Comparison of ENCODE assay signal across 27 cellular contexts in genomic region chr16:83803811-83804210, GRCh38. TPM values are rescaled to one million over a fixed set of nuclear protein-coding genes. Genes with fewer than 3 reads are reported as not detected.
DNase-seq lines count a peak whose midpoint lies in the region; ATAC-seq and TF ChIP-seq lines count a peak whose summit lies in the region.
"Had no signal": no experiment of that assay in that cellular context is flagged by ENCODE, and none has a peak within 500 bp of the region (broad histone marks: within the 10 kb centered on the region; RNA-seq: fewer than 3 reads in every experiment).

No MANE protein-coding gene starts in this region.

- CTCF ChIA-PET in WTC11 (lab: Charles Lee) = no interaction called here

- TF ChIP-seq POLR2A in prostate gland (IDR thresholded peaks at IDR 0.05) = no peak

- no peaks in the 10 kb centered on the region for H3K9me3 Mint-ChIP-seq in WTC11
- H3K9me3 Mint-ChIP-seq: activated T-cell treated with anti-CD3 and anti-CD28 coated beads, Interleukin-2, amount 50 U/mL, for 24 hours; CD4-positive, alpha-beta T cell had no signal

- peaks cover 5% of the 10 kb centered on the region for H3K36me3 Mint-ChIP-seq in WTC11

- peak overlapping the region; percentile 67 to 89 for H3K27ac ChIP-seq in esophagus (ENCODE audit: low read depth in 2 of 2, low read length in 1 of 2)
- peak overlapping the region; percentile 64 to 77 for H3K27ac ChIP-seq in prostate gland
- H3K27ac ChIP-seq: 22Rv1, GM23248, heart right ventricle, lower lobe of right lung, sigmoid colon had no signal

- H3K36me3 ChIP-seq in esophagus (ENCODE audit: control insufficient read depth in 2 of 2, insufficient read depth in 2 of 2, low read length in 1 of 2) (no peaks in the 10 kb centered on the region), prostate gland (no peaks in the 10 kb centered on the region)
- H3K36me3 ChIP-seq: heart right ventricle, lower lobe of right lung, neutrophil, sigmoid colon had no signal

- ATAC-seq in WTC11 (no peak), HG02759 (IDR thresholded peaks at IDR 0.05; ENCODE audit: unreplicated experiment) (no peak)
- ATAC-seq in activated CD4-positive, CD25-positive, alpha-beta regulatory T cell treated with anti-CD3 and anti-CD28 coated beads, Interleukin-2, amount 50 U/mL, for 24 hours = no peak
- ATAC-seq: heart right ventricle, lower lobe of right lung, mucosa of descending colon had no signal

- H3K4me1 ChIP-seq in esophagus (ENCODE audit: control insufficient read depth in 2 of 2, insufficient read depth in 2 of 2, low read length in 1 of 2) (peaks cover 0 to 4% of the 10 kb centered on the region in 2 donors), prostate gland (replicated peaks) (peaks cover 3% of the 10 kb centered on the region)

- POLR2A ChIA-PET in WTC11 (lab: Charles Lee) = no interaction called here

- no peak overlapping the region for H3K4me3 Mint-ChIP-seq in WTC11
- H3K4me3 Mint-ChIP-seq: activated T-cell treated with anti-CD3 and anti-CD28 coated beads, Interleukin-2, amount 50 U/mL, for 24 hours; CD4-positive, alpha-beta T cell had no signal

- H3K4me3 ChIP-seq in esophagus (ENCODE audit: low read depth in 1 of 2, low read length in 2 of 2) = no peak overlapping the region
- H3K4me3 ChIP-seq in prostate gland = no peak overlapping the region
- H3K4me3 ChIP-seq: GM23248, heart right ventricle, lower lobe of right lung, mucosa of descending colon, sigmoid colon had no signal

- no peak for TF ChIP-seq CTCF in WTC11 (IDR thresholded peaks at IDR 0.05)
- TF ChIP-seq CTCF in prostate gland (IDR thresholded peaks at IDR 0.05) = no peak

- intact Hi-C loops in prostate gland (cut with DNase I) = no loop called here

- 0 out of 2 replicates have a peak, but pooled peaks cover 2% of the 10 kb centered on the region for H3K27me3 Mint-ChIP-seq in WTC11 (ENCODE audit: low read depth)

- H3K9me3 ChIP-seq in esophagus (ENCODE audit: control insufficient read depth in 2 of 2, insufficient read depth in 1 of 2, low read depth in 1 of 2, low read length in 1 of 2) = no peaks in the 10 kb centered on the region
- no peaks in the 10 kb centered on the region for H3K9me3 ChIP-seq in prostate gland
- H3K9me3 ChIP-seq: heart right ventricle, lower lobe of right lung, mucosa of descending colon, neutrophil, sigmoid colon had no signal

- H3K27me3 ChIP-seq in esophagus (ENCODE audit: control insufficient read depth in 1 of 2, insufficient read depth in 2 of 2, low read length in 2 of 2) (no peaks in the 10 kb centered on the region), prostate gland (replicated peaks; ENCODE audit: insufficient read depth) (no peaks in the 10 kb centered on the region)
- H3K27me3 ChIP-seq: heart right ventricle, neutrophil, sigmoid colon had no signal

- H3K27ac Mint-ChIP-seq in WTC11 = peak overlapping the region; percentile 37; the same call in 1 of the 2 replicates
- H3K27ac Mint-ChIP-seq: activated T-cell treated with anti-CD3 and anti-CD28 coated beads, Interleukin-2, amount 50 U/mL, for 24 hours; CD4-positive, alpha-beta T cell had no signal

- 58 to 66% methylated on average over 3 of the region's 3 CpGs for WGBS in esophagus, 2 donors
- 49% methylated on average over 3 of the region's 3 CpGs for WGBS in prostate gland

- peak; percentile 45 for DNase-seq in SIG-M5 treated with dmso at 0.1 percent for 504 hours (lab: John Stamatoyannopoulos, UW; ENCODE audit: unreplicated experiment)
- no peak for DNase-seq in SIG-M5 (lab: John Stamatoyannopoulos, UW)
- DNase-seq in WTC11 (ENCODE audit: low spot score) = no peak
- DNase-seq in prostate gland (ENCODE audit: low spot score) = peak; percentile 46
- no peak for DNase-seq in NCI-H2107 treated with DMSO at 0.1 percent for 48 hours (lab: John Stamatoyannopoulos, UW; ENCODE audit: unreplicated experiment)
- DNase-seq: activated CD4-positive, alpha-beta T cell treated with anti-CD3 and anti-CD28 coated beads for 48 hours; activated gamma-delta T cell treated with Interleukin-2 at 50 U/mL for 16 hours; activated T-cell treated with anti-CD3 and anti-CD28 coated beads, Interleukin-2, amount 50 U/mL, for 24 hours; CD4-positive, alpha-beta T cell; cerebellar nuclear complex; erythroblast; foreskin melanocyte; GM23248; heart right ventricle; kidney glomerular epithelial cell; lower lobe of right lung; NCI-H1092 treated with DMSO at 0.1 percent for 48 hours; NCI-H1930; NCI-H226; sigmoid colon; stimulated activated naive CD4-positive, alpha-beta T cell treated with Interleukin-2 at 50 U/mL for 16 hours had no signal

- H3K4me1 Mint-ChIP-seq in WTC11 = peaks cover 45% of the 10 kb centered on the region

TF ChIP-seq in WTC11, 78 proteins besides CTCF, POLR2A, EP300 and RAD21:
- TF ChIP-seq TEAD4 (CRISPR knock-in tag; IDR thresholded peaks at IDR 0.05) = no peak
- no peak for TF ChIP-seq TCF7 (CRISPR knock-in tag; IDR thresholded peaks at IDR 0.05; ENCODE audit: low read depth)
- TF ChIP-seq E2F5 (CRISPR knock-in tag; IDR thresholded peaks at IDR 0.05) = no peak
- TF ChIP-seq ZBTB43 (CRISPR knock-in tag; IDR thresholded peaks at IDR 0.05) = no peak
- no peak for TF ChIP-seq SP1 (CRISPR knock-in tag; conservative IDR thresholded peaks at IDR 0.05)

RNA-seq across cellular contexts. Expression of gene HSBP1, which starts 4.0 kb away (rescaled TPM):
- 197 to 237 TPM (median 229 TPM) in 3 replicates for total RNA-seq in WTC11 (2021)
- polyA plus RNA-seq in esophagus = 10 to 100 TPM; 46.2 to 80.6 TPM
- 10 to 100 TPM; 17.4 to 18.7 TPM for total RNA-seq in prostate gland

Comparison
In these comparisons a context has a peak if more than half of its experiments do, and no peak if none do; other contexts are left out.
1. DNase-seq: peak in SIG-M5 treated with dmso at 0.1 percent for 504 hours (single experiment) and prostate gland (single experiment); none in SIG-M5 (single experiment), WTC11 (single experiment) and NCI-H2107 treated with DMSO at 0.1 percent for 48 hours (single experiment).
2. RNA of gene HSBP1, which starts 4.0 kb away (total RNA-seq): 197 to 237 TPM in WTC11; 17.4 to 18.7 TPM in prostate gland; every median in the first group is over 10 times any median in the second.